In the genomic region with DNA sequence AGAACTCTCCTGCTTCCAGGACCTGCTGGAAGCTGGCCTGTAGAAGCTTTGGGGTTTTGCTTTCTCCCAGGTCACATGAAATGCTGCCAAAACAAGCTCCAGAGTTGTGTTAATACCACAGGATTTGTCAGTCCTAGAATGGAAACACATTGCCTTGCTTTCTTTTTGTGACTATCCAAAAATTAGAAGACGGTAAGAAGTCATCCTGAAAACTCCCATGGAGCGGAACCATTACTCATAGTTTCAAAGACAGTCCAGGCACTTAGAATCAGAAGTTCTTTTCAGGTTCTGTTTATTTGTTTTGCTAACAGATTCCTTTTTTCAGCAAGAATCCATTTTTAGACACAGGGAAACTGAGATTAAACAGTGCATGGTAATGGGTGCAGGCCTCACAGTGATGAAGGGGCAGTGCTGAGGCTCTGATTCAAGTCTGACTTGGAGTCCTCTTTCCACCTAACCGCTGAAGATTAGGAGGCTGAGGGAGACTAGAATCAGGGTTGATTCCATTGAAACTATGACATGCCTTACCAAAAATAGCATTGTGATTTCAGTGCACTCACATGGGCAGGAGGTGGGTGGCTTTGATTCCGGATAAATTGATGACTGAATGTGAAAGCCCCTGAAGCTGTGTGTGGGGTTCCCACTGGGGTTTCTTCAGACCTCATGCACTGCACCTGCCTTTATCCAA, we compare ENCODE assay signal across 8 cellular contexts.
DNase-seq lines count a peak whose midpoint lies in the region; ATAC-seq and TF ChIP-seq lines count a peak whose summit lies in the region.

No MANE protein-coding gene starts in this region.

- no peak for TF ChIP-seq CTCF in gastroesophageal sphincter (IDR thresholded peaks at IDR 0.05)

- H3K27ac Mint-ChIP-seq in stimulated activated memory B cell treated with anti-CD40 and anti-IgM and Interleukin-4, amounts not matched to agents 10 μg/mL and 1 μg/mL and 100 μg/mL, for 72 hours = peak overlapping the region; percentile 83

- H3K4me3 ChIP-seq in gastroesophageal sphincter = no peak overlapping the region

- peak overlapping the region in 3 of 4 donors; percentile 37 to 48 (median 46) for H3K27ac ChIP-seq in gastroesophageal sphincter

- 39 to 50% methylated on average over 2 to 4 of the region's 4 CpGs for WGBS in gastroesophageal sphincter (ENCODE audit: low coverage in 1 of 2), 2 donors

- H3K27me3 Mint-ChIP-seq in stimulated activated memory B cell treated with anti-CD40 and anti-IgM and Interleukin-4, amounts not matched to agents 10 μg/mL and 1 μg/mL and 100 μg/mL, for 72 hours = no peaks in the 10 kb centered on the region

- no peak for DNase-seq in activated CD4-positive, CD25-positive, alpha-beta regulatory T cell (lab: John Stamatoyannopoulos, UW)
- DNase-seq in NCI-H1930 (lab: John Stamatoyannopoulos, UW) (no peak), hippocampal formation (lab: John Stamatoyannopoulos, UW) (no peak), NAMALWA (ENCODE audit: low spot score) (no peak)

- no peak for TF ChIP-seq EP300 in gastroesophageal sphincter (IDR thresholded peaks at IDR 0.05)

- peaks cover 6% of the 10 kb centered on the region for H3K36me3 Mint-ChIP-seq in stimulated activated memory B cell treated with anti-CD40 and anti-IgM and Interleukin-4, amounts not matched to agents 10 μg/mL and 1 μg/mL and 100 μg/mL, for 72 hours

- H3K4me3 Mint-ChIP-seq in stimulated activated memory B cell treated with anti-CD40 and anti-IgM and Interleukin-4, amounts not matched to agents 10 μg/mL and 1 μg/mL and 100 μg/mL, for 72 hours = no peak overlapping the region

- TF ChIP-seq POLR2A in gastroesophageal sphincter (IDR thresholded peaks at IDR 0.05) = no peak

- H3K9me3 Mint-ChIP-seq in stimulated activated memory B cell treated with anti-CD40 and anti-IgM and Interleukin-4, amounts not matched to agents 10 μg/mL and 1 μg/mL and 100 μg/mL, for 72 hours = no peaks in the 10 kb centered on the region

- ATAC-seq in activated CD4-positive, CD25-positive, alpha-beta regulatory T cell treated with anti-CD3 and anti-CD28 coated beads, Interleukin-2, amount 50 U/mL, for 24 hours = peak; percentile 18 to 39
- ATAC-seq in HG03342 (IDR thresholded peaks at IDR 0.05; ENCODE audit: unreplicated experiment) = peak; percentile 34
- no peak for ATAC-seq in gastroesophageal sphincter
- peak; percentile 84 for ATAC-seq in stimulated activated memory B cell treated with anti-CD40 and anti-IgM and Interleukin-4, amounts not matched to agents 10 μg/mL and 1 μg/mL and 100 μg/mL, for 72 hours

- no peaks in the 10 kb centered on the region for H3K9me3 ChIP-seq in gastroesophageal sphincter

- peaks cover 50% of the 10 kb centered on the region for H3K4me1 Mint-ChIP-seq in stimulated activated memory B cell treated with anti-CD40 and anti-IgM and Interleukin-4, amounts not matched to agents 10 μg/mL and 1 μg/mL and 100 μg/mL, for 72 hours

- H3K27me3 ChIP-seq in gastroesophageal sphincter = no peaks in the 10 kb centered on the region

- H3K4me1 ChIP-seq in gastroesophageal sphincter = peaks cover 7 to 53% (median 19%) of the 10 kb centered on the region in 3 donors

- H3K36me3 ChIP-seq in gastroesophageal sphincter = peaks cover 0 to 41% of the 10 kb centered on the region in 2 donors
